1 cellular context compared by ENCODE assay signal in genomic region chr4:105129286-105129685, GRCh38.
TF ChIP-seq lines count a peak whose summit lies in the region.

No MANE protein-coding gene starts in this region.

TF ChIP-seq in HepG2, 621 proteins besides CTCF, POLR2A, EP300 and RAD21 (continued from another document):
- TF ChIP-seq, protein P1, sequence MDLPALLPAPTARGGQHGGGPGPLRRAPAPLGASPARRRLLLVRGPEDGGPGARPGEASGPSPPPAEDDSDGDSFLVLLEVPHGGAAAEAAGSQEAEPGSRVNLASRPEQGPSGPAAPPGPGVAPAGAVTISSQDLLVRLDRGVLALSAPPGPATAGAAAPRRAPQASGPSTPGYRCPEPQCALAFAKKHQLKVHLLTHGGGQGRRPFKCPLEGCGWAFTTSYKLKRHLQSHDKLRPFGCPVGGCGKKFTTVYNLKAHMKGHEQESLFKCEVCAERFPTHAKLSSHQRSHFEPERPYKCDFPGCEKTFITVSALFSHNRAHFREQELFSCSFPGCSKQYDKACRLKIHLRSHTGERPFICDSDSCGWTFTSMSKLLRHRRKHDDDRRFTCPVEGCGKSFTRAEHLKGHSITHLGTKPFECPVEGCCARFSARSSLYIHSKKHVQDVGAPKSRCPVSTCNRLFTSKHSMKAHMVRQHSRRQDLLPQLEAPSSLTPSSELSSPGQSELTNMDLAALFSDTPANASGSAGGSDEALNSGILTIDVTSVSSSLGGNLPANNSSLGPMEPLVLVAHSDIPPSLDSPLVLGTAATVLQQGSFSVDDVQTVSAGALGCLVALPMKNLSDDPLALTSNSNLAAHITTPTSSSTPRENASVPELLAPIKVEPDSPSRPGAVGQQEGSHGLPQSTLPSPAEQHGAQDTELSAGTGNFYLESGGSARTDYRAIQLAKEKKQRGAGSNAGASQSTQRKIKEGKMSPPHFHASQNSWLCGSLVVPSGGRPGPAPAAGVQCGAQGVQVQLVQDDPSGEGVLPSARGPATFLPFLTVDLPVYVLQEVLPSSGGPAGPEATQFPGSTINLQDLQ (CRISPR knock-in tag; IDR thresholded peaks at IDR 0.05) = no peak
- no peak for TF ChIP-seq ZNF329 (CRISPR knock-in tag; IDR thresholded peaks at IDR 0.05; ENCODE audit: low read depth)
- no peak for TF ChIP-seq PHF8 (CRISPR knock-in tag; IDR thresholded peaks at IDR 0.05)
- TF ChIP-seq KDM2A (CRISPR knock-in tag; IDR thresholded peaks at IDR 0.05; ENCODE audit: borderline replicate concordance, low read depth) = no peak
- peak; percentile 26; the same call in 1 of the 2 replicates for TF ChIP-seq CEBPB (IDR thresholded peaks at IDR 0.05; ENCODE audit: borderline replicate concordance, low read depth, low read length)
- TF ChIP-seq DDIT3 (CRISPR knock-in tag; IDR thresholded peaks at IDR 0.05) = no peak
- no peak for TF ChIP-seq ZMAT5 (CRISPR knock-in tag; IDR thresholded peaks at IDR 0.05; ENCODE audit: borderline replicate concordance, low read depth)
